10 cellular contexts compared by ENCODE assay signal in the genomic region with DNA sequence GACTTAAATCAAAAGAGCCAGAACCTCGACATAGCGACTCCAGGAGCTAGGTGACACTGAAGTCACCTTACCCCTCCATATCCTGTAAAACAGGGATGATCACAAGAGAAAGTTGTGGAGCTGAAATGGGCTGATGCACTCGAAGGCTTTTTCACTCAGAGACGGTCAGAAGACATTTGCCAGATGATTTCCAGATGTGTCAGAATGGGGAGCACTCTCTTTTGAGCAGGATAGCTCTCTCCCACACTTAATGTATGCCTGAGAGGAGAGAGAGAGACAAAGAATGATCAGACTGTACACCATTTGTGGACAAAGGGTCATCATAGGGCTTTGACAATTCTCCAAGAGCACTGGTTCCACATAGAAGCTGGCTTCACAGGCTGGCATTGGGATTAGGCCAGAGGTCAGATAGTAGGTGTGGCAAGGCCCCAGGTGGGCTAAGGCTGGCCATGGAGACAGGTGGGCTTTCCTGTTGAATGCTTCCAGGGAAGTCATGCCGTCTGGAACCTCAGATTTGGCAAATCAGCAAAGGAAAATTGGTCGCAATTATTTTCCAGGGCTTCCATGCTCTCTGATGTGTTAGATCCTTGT. TPM values are rescaled to one million over a fixed set of nuclear protein-coding genes. Genes with fewer than 3 reads are reported as not detected.
DNase-seq lines count a peak whose midpoint lies in the region; ATAC-seq and TF ChIP-seq lines count a peak whose summit lies in the region.
"Had no signal": no experiment of that assay in that cellular context is flagged by ENCODE, and none has a peak within 500 bp of the region (broad histone marks: within the 10 kb centered on the region; RNA-seq: fewer than 3 reads in every experiment).

No MANE protein-coding gene starts in this region.

- H3K27me3 Mint-ChIP-seq in CD4-positive, alpha-beta T cell = no peaks in the 10 kb centered on the region
- H3K27me3 Mint-ChIP-seq in activated naive CD8-positive, alpha-beta T cell treated with anti-CD3 and anti-CD28 coated beads, Interleukin-2, amount 10 ng/mL, durations not matched to agents 7 days and 5 days = no peaks in the 10 kb centered on the region
- H3K27me3 Mint-ChIP-seq in naive B cell = no peaks in the 10 kb centered on the region

- no peak for TF ChIP-seq CTCF in CD4-positive, alpha-beta T cell (IDR thresholded peaks at IDR 0.05)
- no peak for TF ChIP-seq CTCF in IMR-90 (conservative IDR thresholded peaks at IDR 0.05; ENCODE audit: low read depth, low read length)
- TF ChIP-seq CTCF in ascending aorta (IDR thresholded peaks at IDR 0.05) = no peak
- TF ChIP-seq CTCF in brain microvascular endothelial cell (IDR thresholded peaks at IDR 0.05; ENCODE audit: low read depth, low read length, missing control alignments) = no peak

- peak overlapping the region; percentile 41; the same call in 1 of the 2 replicates for H4K91ac ChIP-seq in IMR-90 (ENCODE audit: insufficient read depth, low read depth, low read length)

- H3K14ac ChIP-seq in IMR-90 (replicated peaks; ENCODE audit: low read depth, low read length) = no peak overlapping the region; the same call in 1 of the 2 replicates

- H2BK15ac ChIP-seq in IMR-90 (ENCODE audit: low read depth, low read length) = 0 out of 3 replicates have a peak overlapping the region, but pooled peaks have one; percentile 32

- dilution Hi-C loops in IMR-90 (cut with HindIII; ENCODE audit: low sequenced_read_pairs, unreplicated experiment) = loop anchor here (25.0 kb wide), 1 partner anchor 467 kb away; no protein-coding TSS in a partner anchor

- no peaks in the 10 kb centered on the region for H3K9me1 ChIP-seq in IMR-90 (ENCODE audit: insufficient read depth, low read length)

- DNase-seq in CD4-positive, alpha-beta T cell = no peak
- DNase-seq in IMR-90 = peak; percentile 9
- no peak for DNase-seq in activated naive CD8-positive, alpha-beta T cell treated with anti-CD3 and anti-CD28 coated beads, Interleukin-2, amount 10 ng/mL, durations not matched to agents 7 days and 5 days
- DNase-seq in naive B cell = no peak
- DNase-seq in ascending aorta (ENCODE audit: low spot score in 2 of 2) = no peak
- no peak for DNase-seq in anterior cingulate cortex (lab: John Stamatoyannopoulos, UW)
- no peak for DNase-seq in brain microvascular endothelial cell
- DNase-seq in kidney glomerular epithelial cell (lab: John Stamatoyannopoulos, UW) = no peak

- no peak overlapping the region for H3K9ac ChIP-seq in IMR-90 (ENCODE audit: low read depth, low read length)

- no peak for TF ChIP-seq POLR2A in IMR-90 (IDR thresholded peaks at IDR 0.05; ENCODE audit: low read depth, low read length)

- ATAC-seq in CD4-positive, alpha-beta T cell (ENCODE audit: poor library complexity) = no peak
- ATAC-seq in IMR-90 (ENCODE audit: low read depth) = no peak
- no peak for ATAC-seq in activated naive CD8-positive, alpha-beta T cell treated with anti-CD3 and anti-CD28 coated beads, Interleukin-2, amount 10 ng/mL, durations not matched to agents 7 days and 5 days (ENCODE audit: low read depth)
- no peak for ATAC-seq in naive B cell (ENCODE audit: low read depth in 2 of 2)

- no peaks in the 10 kb centered on the region for H4K20me1 ChIP-seq in IMR-90 (ENCODE audit: insufficient read depth, low read length)

- peak overlapping the region; percentile 24; the same call in 1 of the 2 replicates for H2BK20ac ChIP-seq in IMR-90 (ENCODE audit: low read depth, low read length)

- H3K36me3 Mint-ChIP-seq in CD4-positive, alpha-beta T cell (ENCODE audit: low read depth) = no peaks in the 10 kb centered on the region
- H3K36me3 Mint-ChIP-seq in activated naive CD8-positive, alpha-beta T cell treated with anti-CD3 and anti-CD28 coated beads, Interleukin-2, amount 10 ng/mL, durations not matched to agents 7 days and 5 days = no peaks in the 10 kb centered on the region
- H3K36me3 Mint-ChIP-seq in naive B cell = no peaks in the 10 kb centered on the region
- H3K36me3 Mint-ChIP-seq: mesothelial cell of epicardium had no signal

- H3K79me1 ChIP-seq in IMR-90 (ENCODE audit: low read depth in 1 of 2, low read length in 2 of 2) = peaks cover 0 to 5% of the 10 kb centered on the region in 2 experiments; a peak in 1 of 4 replicates

- H3K18ac ChIP-seq in IMR-90 (ENCODE audit: low read depth, low read length) = no peak overlapping the region; the same call in 1 of the 2 replicates

- peak overlapping the region; percentile 8; the same call in 1 of the 2 replicates for H2AK5ac ChIP-seq in IMR-90 (ENCODE audit: low read depth, low read length)

- BruUV-seq in IMR-90 (replicated peaks; lab: Mats Ljungman, UMichigan) = no TSS peak

- H3K27ac Mint-ChIP-seq in CD4-positive, alpha-beta T cell = peak overlapping the region; percentile 97
- H3K27ac Mint-ChIP-seq in activated naive CD8-positive, alpha-beta T cell treated with anti-CD3 and anti-CD28 coated beads, Interleukin-2, amount 10 ng/mL, durations not matched to agents 7 days and 5 days = peak overlapping the region; percentile 93
- peak overlapping the region; percentile 76 to 97 (median 96) for H3K27ac Mint-ChIP-seq in naive B cell
- H3K27ac Mint-ChIP-seq: mesothelial cell of epicardium had no signal

- peak overlapping the region in 1 of 2 experiments; percentile 35; a peak in 1 of 4 replicates for H4K8ac ChIP-seq in IMR-90 (ENCODE audit: low read depth in 2 of 2, low read length in 2 of 2)

- H3K27me3 ChIP-seq in CD4-positive, alpha-beta T cell (ENCODE audit: control insufficient read depth, insufficient read depth, low read length) = no peaks in the 10 kb centered on the region
- H3K27me3 ChIP-seq in IMR-90 (ENCODE audit: control insufficient read depth, insufficient read depth, low read length) = no peaks in the 10 kb centered on the region; the same call in 1 of the 2 replicates
- no peaks in the 10 kb centered on the region for H3K27me3 ChIP-seq in ascending aorta
- H3K27me3 ChIP-seq in brain microvascular endothelial cell (replicated peaks) = no peaks in the 10 kb centered on the region
- H3K27me3 ChIP-seq: heart right ventricle had no signal

- H3K4me3 ChIP-seq in IMR-90 (ENCODE audit: insufficient read depth, low read depth, low read length) (no peak overlapping the region), ascending aorta (no peak overlapping the region), brain microvascular endothelial cell (ENCODE audit: low read depth, low read length) (no peak overlapping the region)

- no peaks in the 10 kb centered on the region for H3K9me3 Mint-ChIP-seq in CD4-positive, alpha-beta T cell
- H3K9me3 Mint-ChIP-seq in activated naive CD8-positive, alpha-beta T cell treated with anti-CD3 and anti-CD28 coated beads, Interleukin-2, amount 10 ng/mL, durations not matched to agents 7 days and 5 days = no peaks in the 10 kb centered on the region
- H3K9me3 Mint-ChIP-seq in naive B cell = peaks cover 0 to 5% (median 0%) of the 10 kb centered on the region in 7 donors
- H3K9me3 Mint-ChIP-seq: mesothelial cell of epicardium had no signal

- no peak overlapping the region for H3K4me2 ChIP-seq in IMR-90 (ENCODE audit: low read depth, low read length)

- H3K4ac ChIP-seq in IMR-90 (ENCODE audit: low read depth, low read length) = peak overlapping the region; percentile 51; the same call in 1 of the 2 replicates

- H3K4me3 Mint-ChIP-seq in CD4-positive, alpha-beta T cell = peak overlapping the region; percentile 62
- peak overlapping the region; percentile 84 for H3K4me3 Mint-ChIP-seq in activated naive CD8-positive, alpha-beta T cell treated with anti-CD3 and anti-CD28 coated beads, Interleukin-2, amount 10 ng/mL, durations not matched to agents 7 days and 5 days
- peak overlapping the region in 7 of 8 donors; percentile 30 to 80 (median 58) for H3K4me3 Mint-ChIP-seq in naive B cell
- H3K4me3 Mint-ChIP-seq: mesothelial cell of epicardium had no signal

- H2BK5ac ChIP-seq in IMR-90 (ENCODE audit: low read depth, low read length, poor library complexity, severe bottlenecking) = no peak overlapping the region

- H2AFZ ChIP-seq in IMR-90 (replicated peaks; ENCODE audit: low read length, poor library complexity) = no peak overlapping the region

- peak overlapping the region; percentile 16 for H2BK120ac ChIP-seq in IMR-90 (ENCODE audit: low read depth, low read length)

- WGBS in IMR-90 (ENCODE audit: extremely low coverage in 2 of 2, insufficient read length in 1 of 2), 2 experiments = 83% methylated on average over 1 of the region's 6 CpGs; no CpG with 5 or more reads in 1 of the 2 experiments

- H3K36me3 ChIP-seq in IMR-90 (ENCODE audit: control insufficient read depth, insufficient read depth, low read length) (no peaks in the 10 kb centered on the region), ascending aorta (no peaks in the 10 kb centered on the region), brain microvascular endothelial cell (replicated peaks) (no peaks in the 10 kb centered on the region)
- H3K36me3 ChIP-seq: heart right ventricle had no signal

- peak overlapping the region; percentile 70 for H3K27ac ChIP-seq in CD4-positive, alpha-beta T cell (ENCODE audit: low read depth, low read length)
- H3K27ac ChIP-seq in IMR-90 (ENCODE audit: insufficient read depth, low read length) = no peak overlapping the region
- H3K27ac ChIP-seq in ascending aorta = no peak overlapping the region
- no peak overlapping the region for H3K27ac ChIP-seq in brain microvascular endothelial cell

- H3K4me1 Mint-ChIP-seq in CD4-positive, alpha-beta T cell (ENCODE audit: low read depth) = peaks cover 78% of the 10 kb centered on the region
- H3K4me1 Mint-ChIP-seq in activated naive CD8-positive, alpha-beta T cell treated with anti-CD3 and anti-CD28 coated beads, Interleukin-2, amount 10 ng/mL, durations not matched to agents 7 days and 5 days = peaks cover 73% of the 10 kb centered on the region
- H3K4me1 Mint-ChIP-seq in naive B cell = peaks cover 70 to 81% (median 78%) of the 10 kb centered on the region in 3 donors

- peak overlapping the region; percentile 26 for H2AK9ac ChIP-seq in IMR-90 (replicated peaks; ENCODE audit: low read depth, low read length, poor library complexity)

- CTCF ChIA-PET in CD4-positive, alpha-beta T cell (lab: Charles Lee) = interaction anchor here (0.6 to 6.8 kb wide), 29 partner anchors 50 to 472 kb away, joined by 3 to 59 read pairs (median 4); no protein-coding TSS in a partner anchor
- CTCF ChIA-PET in IMR-90 (lab: Yijun Ruan, JAX) = interaction anchor here (1.0 to 2.4 kb wide), 7 partner anchors 74 to 458 kb away, joined by 3 to 24 read pairs (median 8); no protein-coding TSS in a partner anchor

- POLR2A ChIA-PET in CD4-positive, alpha-beta T cell (lab: Charles Lee) = interaction anchor here (0.7 to 5.9 kb wide), 33 partner anchors 26 to 472 kb away, joined by 3 to 92 read pairs (median 5); a partner anchor contains a TSS
- POLR2A ChIA-PET in IMR-90 (lab: Charles Lee; ENCODE audit: unreplicated experiment) = no interaction called here
- POLR2A ChIA-PET in activated naive CD8-positive, alpha-beta T cell treated with anti-CD3 and anti-CD28 coated beads, Interleukin-2, amount 10 ng/mL, durations not matched to agents 7 days and 5 days (lab: Charles Lee) = interaction anchor here (0.7 to 4.3 kb wide), 22 partner anchors 10 to 457 kb away, joined by 3 to 56 read pairs (median 6); no protein-coding TSS in a partner anchor

- H3K9me3 ChIP-seq in CD4-positive, alpha-beta T cell (ENCODE audit: control insufficient read depth, low read length) = no peaks in the 10 kb centered on the region
- H3K9me3 ChIP-seq in IMR-90 (ENCODE audit: control insufficient read depth, insufficient read depth, low read length) (no peaks in the 10 kb centered on the region), ascending aorta (no peaks in the 10 kb centered on the region)
- H3K9me3 ChIP-seq: heart right ventricle had no signal

- intact Hi-C loops in CD4-positive, alpha-beta T cell (cut with DNase I, micrococcal nuclease) = loop anchor here (1.0 to 5.0 kb wide), 9 partner anchors 105 to 598 kb away; no protein-coding TSS in a partner anchor
- intact Hi-C loops in IMR-90 (cut with micrococcal nuclease) = loop anchor here (1.0 to 5.0 kb wide), 9 partner anchors 75 to 598 kb away; no protein-coding TSS in a partner anchor
- intact Hi-C loops in ascending aorta (cut with DNase I) = loop anchor here (1.0 to 5.0 kb wide), 6 partner anchors 157 to 597 kb away; no protein-coding TSS in a partner anchor

- no peak for TF ChIP-seq RAD21 in IMR-90 (IDR thresholded peaks at IDR 0.05; ENCODE audit: low read length)

- peak overlapping the region; percentile 29; the same call in 1 of the 2 replicates for H3K23ac ChIP-seq in IMR-90 (ENCODE audit: low read depth, low read length)

- H3K56ac ChIP-seq in IMR-90 (ENCODE audit: extremely low read depth, insufficient read depth, low read length) = no peak overlapping the region

- no peak overlapping the region for H4K5ac ChIP-seq in IMR-90 (ENCODE audit: low read depth, low read length)

- H3K4me1 ChIP-seq in IMR-90 (ENCODE audit: control insufficient read depth, insufficient read depth, low read length) (no peaks in the 10 kb centered on the region), ascending aorta (no peaks in the 10 kb centered on the region)

- in situ Hi-C loops in IMR-90 (cut with MboI; ENCODE audit: low sequenced_read_pairs) (loop anchor here (5.0 to 10.0 kb wide), 4 partner anchors 198 to 595 kb away; no protein-coding TSS in a partner anchor), brain microvascular endothelial cell (cut with HindIII; ENCODE audit: low pct_ligation_motif_present, low sequenced_read_pairs) (loop anchor here (5.0 to 25.0 kb wide), 3 partner anchors 105 to 452 kb away; no protein-coding TSS in a partner anchor)

RNA-seq across cellular contexts. Expression of a gene that starts 42.3 kb away (rescaled TPM):
- 100 to 1,000 TPM; 579 to 590 TPM for total RNA-seq in CD4-positive, alpha-beta T cell
- total RNA-seq in IMR-90 (2012; rRNA removed) (56.3 and 60.3 TPM in 2 replicates), ascending aorta (88.0 TPM)
- polyA plus RNA-seq in IMR-90 (2012; rRNA removed) (41.2 and 43.6 TPM in 2 replicates), naive B cell (ENCODE audit: low read depth in 6 of 6) (100 to 1,000 TPM; 205 to 278 (median 247) TPM)
- 19.0 and 24.4 TPM in 2 replicates for polyA plus RNA-seq in IMR-90 (2012; cell fraction: cytosol; rRNA removed)
- polyA plus RNA-seq in IMR-90 (2012; cell fraction: nucleus; rRNA removed; ENCODE audit: low replicate concordance) = 13.4 and 42.1 TPM in 2 replicates
- total RNA-seq in activated naive CD8-positive, alpha-beta T cell treated with anti-CD3 and anti-CD28 coated beads, Interleukin-2, amount 10 ng/mL, durations not matched to agents 7 days and 5 days = 100 to 1,000 TPM; 568 to 580 TPM
